In genomic region chr5:175796536-175797499, GRCh38 we compare ENCODE assay signal across 1 cellular context.
TF ChIP-seq lines count a peak whose summit lies in the region.

No MANE protein-coding gene starts in this region.

TF ChIP-seq in SK-N-SH, 30 proteins besides CTCF, POLR2A, EP300 and RAD21 (continued from another document):
- TF ChIP-seq, protein P1, sequence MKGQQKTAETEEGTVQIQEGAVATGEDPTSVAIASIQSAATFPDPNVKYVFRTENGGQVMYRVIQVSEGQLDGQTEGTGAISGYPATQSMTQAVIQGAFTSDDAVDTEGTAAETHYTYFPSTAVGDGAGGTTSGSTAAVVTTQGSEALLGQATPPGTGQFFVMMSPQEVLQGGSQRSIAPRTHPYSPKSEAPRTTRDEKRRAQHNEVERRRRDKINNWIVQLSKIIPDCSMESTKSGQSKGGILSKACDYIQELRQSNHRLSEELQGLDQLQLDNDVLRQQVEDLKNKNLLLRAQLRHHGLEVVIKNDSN (IDR thresholded peaks at IDR 0.05; ENCODE audit: borderline replicate concordance, low read depth) = no peak
- TF ChIP-seq JUND (IDR thresholded peaks at IDR 0.05) (no peak), FOSL2 (IDR thresholded peaks at IDR 0.05; ENCODE audit: borderline replicate concordance, low read depth) (no peak), YY1 (IDR thresholded peaks at IDR 0.05; ENCODE audit: low read depth) (no peak), RFX5 (IDR thresholded peaks at IDR 0.05; ENCODE audit: low read length) (no peak), SIN3A (IDR thresholded peaks at IDR 0.05; ENCODE audit: borderline replicate concordance, low read depth, low read length) (peak; percentile 92), ELF1 (IDR thresholded peaks at IDR 0.05) (no peak), TAF1 (IDR thresholded peaks at IDR 0.05; ENCODE audit: borderline replicate concordance, low read depth, low read length) (no peak), GATA2 (CRISPR knock-in tag; IDR thresholded peaks at IDR 0.05) (no peak), RCOR1 (IDR thresholded peaks at IDR 0.05; ENCODE audit: low read length) (peak; percentile 33; the same call in 1 of the 2 replicates), FOXM1 (IDR thresholded peaks at IDR 0.05; ENCODE audit: low read depth) (no peak)
